15 cellular contexts compared by ENCODE assay signal in the genomic region with DNA sequence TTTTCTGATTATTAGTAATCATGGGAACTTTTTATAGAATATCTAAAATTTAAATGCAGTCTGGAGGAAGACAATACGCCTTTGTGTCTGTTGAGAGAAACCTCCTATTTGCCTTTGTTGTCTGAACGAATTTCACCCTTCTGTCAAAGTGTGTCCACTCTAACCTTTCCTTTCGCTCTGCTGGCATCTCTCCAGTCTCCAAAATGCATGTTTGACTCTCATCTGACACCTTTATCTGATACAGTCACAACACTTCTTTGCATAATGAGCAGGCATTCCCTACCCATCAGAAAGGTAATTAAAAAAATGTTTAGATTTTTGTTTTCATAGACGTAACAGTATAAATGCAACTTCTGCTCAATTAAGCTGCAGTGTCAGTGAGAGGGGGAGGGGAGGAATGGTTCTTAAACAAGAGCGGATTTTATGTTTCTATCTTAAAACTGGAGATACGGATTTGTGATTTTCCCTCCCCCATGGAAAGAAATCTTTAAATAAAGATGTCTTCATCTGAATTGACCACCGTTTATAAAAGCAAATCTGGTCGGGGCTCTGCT.
DNase-seq lines count a peak whose midpoint lies in the region; ATAC-seq, FAIRE-seq and TF ChIP-seq lines count a peak whose summit lies in the region.
"Had no signal": no experiment of that assay in that cellular context is flagged by ENCODE, and none has a peak within 500 bp of the region (broad histone marks: within the 10 kb centered on the region; RNA-seq: fewer than 3 reads in every experiment).

No MANE protein-coding gene starts in this region.

- TF ChIP-seq CTCF in GM23338 (conservative IDR thresholded peaks at IDR 0.05; ENCODE audit: low read depth in 2 of 2) (no peak), astrocyte (IDR thresholded peaks at IDR 0.05; ENCODE audit: insufficient read depth, low read depth, low read length) (no peak), kidney epithelial cell (IDR thresholded peaks at IDR 0.05; ENCODE audit: insufficient read depth, low read length, poor library complexity, severe bottlenecking) (no peak), gastrocnemius medialis (IDR thresholded peaks at IDR 0.05 in 4 of 5, conservative IDR thresholded peaks at IDR 0.05 in 1 of 5) (no peak)

- in situ Hi-C loops in gastrocnemius medialis (cut with MboI; ENCODE audit: low sequenced_read_pairs in 4 of 4), result no loop called here

- H3K9me2 ChIP-seq in GM23338 (ENCODE audit: insufficient read depth), result no peaks in the 10 kb centered on the region

- H3K27me3 ChIP-seq in GM23338 (ENCODE audit: insufficient read depth) (no peaks in the 10 kb centered on the region), astrocyte (ENCODE audit: insufficient read depth, low read length) (no peaks in the 10 kb centered on the region), kidney epithelial cell (ENCODE audit: control insufficient read depth, insufficient read depth, low read length) (no peaks in the 10 kb centered on the region), gastrocnemius medialis (no peaks in the 10 kb centered on the region)
- H3K27me3 ChIP-seq: tibial artery had no signal

- H3K36me3 Mint-ChIP-seq in GM23338 (ENCODE audit: low read depth), result peaks cover 6% of the 10 kb centered on the region; the same call in 1 of the 3 replicates
- H3K36me3 Mint-ChIP-seq in astrocyte (ENCODE audit: low read depth, unreplicated experiment), result no peaks in the 10 kb centered on the region

- H3K9me3 Mint-ChIP-seq in GM23338 (peaks cover 12% of the 10 kb centered on the region), astrocyte (ENCODE audit: unreplicated experiment) (peaks cover 7% of the 10 kb centered on the region)

- DNase-seq in GM23338 (ENCODE audit: low spot score) (no peak), astrocyte (ENCODE audit: low read depth) (no peak), kidney epithelial cell (ENCODE audit: low read depth) (no peak), gastrocnemius medialis (no peak), NCI-H1105 (lab: John Stamatoyannopoulos, UW) (no peak), amniotic stem cell (lab: John Stamatoyannopoulos, UW) (no peak), EL (no peak)
- no peak for DNase-seq in effector CD8-positive, alpha-beta T cell (lab: John Stamatoyannopoulos, UW)
- DNase-seq: activated CD8-positive, alpha-beta memory T cell treated with anti-CD3 and anti-CD28 coated beads for 24 hours; DMS153; erythroblast; stimulated activated CD4-positive, alpha-beta T cell treated with anti-CD3 and anti-CD28 coated beads, Interleukin-4, amount 100 ng/mL, for 4 hours; SW 1271; tibial artery had no signal

- H3K4me1 Mint-ChIP-seq in GM23338, result peaks cover 32% of the 10 kb centered on the region
- H3K4me1 Mint-ChIP-seq in astrocyte (ENCODE audit: low read depth, unreplicated experiment), result peaks cover 26% of the 10 kb centered on the region

- H4K20me1 ChIP-seq in GM23338 (replicated peaks; ENCODE audit: insufficient read depth) (no peaks in the 10 kb centered on the region), astrocyte (ENCODE audit: insufficient read depth, low read length) (no peaks in the 10 kb centered on the region)

- H3K27ac ChIP-seq in GM23338 (ENCODE audit: low read depth), result no peak overlapping the region
- no peak overlapping the region for H3K27ac ChIP-seq in astrocyte (ENCODE audit: low read depth, low read length)
- no peak overlapping the region for H3K27ac ChIP-seq in gastrocnemius medialis
- H3K27ac ChIP-seq: tibial artery had no signal

- TF ChIP-seq POLR2A in gastrocnemius medialis (IDR thresholded peaks at IDR 0.05), result no peak

- intact Hi-C loops in gastrocnemius medialis (cut with DNase I; ENCODE audit: low total_unique reads), result no loop called here

- H3F3A ChIP-seq in GM23338 (replicated peaks; ENCODE audit: low read depth), result no peaks in the 10 kb centered on the region

- H3K4me3 Mint-ChIP-seq in GM23338 (no peak overlapping the region), astrocyte (ENCODE audit: unreplicated experiment) (no peak overlapping the region)

- H3K79me2 ChIP-seq in GM23338 (replicated peaks; ENCODE audit: insufficient read depth), result no peaks in the 10 kb centered on the region
- H3K79me2 ChIP-seq in astrocyte (ENCODE audit: insufficient read depth, low read length), result no peaks in the 10 kb centered on the region

- peak overlapping the region; percentile 45 for H3K9ac ChIP-seq in astrocyte (ENCODE audit: low read length)

- H2AFZ ChIP-seq in GM23338 (peak overlapping the region; percentile 83; the same call in 1 of the 2 replicates), astrocyte (ENCODE audit: low read depth, low read length) (peak overlapping the region; percentile 68)

- H3K4me3 ChIP-seq in GM23338, result no peak overlapping the region
- peak overlapping the region; percentile 59 for H3K4me3 ChIP-seq in astrocyte (ENCODE audit: insufficient read depth, low read depth, low read length)
- H3K4me3 ChIP-seq in kidney epithelial cell (ENCODE audit: low read depth, low read length), result peak overlapping the region; percentile 35
- peak overlapping the region; percentile 44 to 55 (median 50) for H3K4me3 ChIP-seq in gastrocnemius medialis

- H3K4me1 ChIP-seq in GM23338 (ENCODE audit: insufficient read depth) (peaks cover 29% of the 10 kb centered on the region), astrocyte (ENCODE audit: insufficient read depth, low read length) (peaks cover 5% of the 10 kb centered on the region), gastrocnemius medialis (peaks cover 0 to 4% of the 10 kb centered on the region in 2 donors)

- H3K36me3 ChIP-seq in GM23338 (ENCODE audit: insufficient read depth) (peaks cover 5% of the 10 kb centered on the region; the same call in 1 of the 2 replicates), astrocyte (ENCODE audit: insufficient read depth, low read length) (no peaks in the 10 kb centered on the region), kidney epithelial cell (ENCODE audit: control insufficient read depth, insufficient read depth, low read length) (no peaks in the 10 kb centered on the region), gastrocnemius medialis (no peaks in the 10 kb centered on the region)
- H3K36me3 ChIP-seq: tibial artery had no signal

- FAIRE-seq in astrocyte (lab: Jason Lieb, UNC), result no peak
- FAIRE-seq: GM18507 had no signal

- H3K27me3 Mint-ChIP-seq in GM23338 (ENCODE audit: insufficient read depth, low read depth, poor library complexity) (no peaks in the 10 kb centered on the region), astrocyte (ENCODE audit: low read depth, unreplicated experiment) (no peaks in the 10 kb centered on the region)

- peak overlapping the region; percentile 49; the same call in 1 of the 2 replicates for H3K4me2 ChIP-seq in GM23338
- H3K4me2 ChIP-seq in astrocyte (ENCODE audit: low read length), result peak overlapping the region; percentile 84

- H3K27ac Mint-ChIP-seq in GM23338, result no peak overlapping the region
- H3K27ac Mint-ChIP-seq in astrocyte (ENCODE audit: unreplicated experiment), result no peak overlapping the region

- ATAC-seq in GM23338 (no peak), gastrocnemius medialis (no peak)

- no peaks in the 10 kb centered on the region for H3K9me3 ChIP-seq in astrocyte (ENCODE audit: insufficient read depth, low read depth, low read length)
- no peaks in the 10 kb centered on the region for H3K9me3 ChIP-seq in gastrocnemius medialis
- H3K9me3 ChIP-seq: tibial artery had no signal

TF ChIP-seq in GM23338, 12 proteins besides CTCF, POLR2A, EP300 and RAD21:
- no peak for TF ChIP-seq REST (IDR thresholded peaks at IDR 0.05; ENCODE audit: unreplicated experiment)
